ENCODE assay signal across 16 cellular contexts in genomic region chr2:231362785-231363184, GRCh38. TPM values are rescaled to one million over a fixed set of nuclear protein-coding genes. Genes with fewer than 3 reads are reported as not detected.
DNase-seq lines count a peak whose midpoint lies in the region; ATAC-seq and TF ChIP-seq lines count a peak whose summit lies in the region.
"Had no signal": no experiment of that assay in that cellular context is flagged by ENCODE, and none has a peak within 500 bp of the region (broad histone marks: within the 10 kb centered on the region; RNA-seq: fewer than 3 reads in every experiment).

No MANE protein-coding gene starts in this region.

- no peak overlapping the region for H2BK12ac ChIP-seq in neuronal stem cell (ENCODE audit: low read length)

- H3K27me3 ChIP-seq in HL-60 (ENCODE audit: insufficient read depth, poor library complexity, severe bottlenecking): no peaks in the 10 kb centered on the region
- H3K27me3 ChIP-seq in dorsolateral prefrontal cortex: no peaks in the 10 kb centered on the region
- no peaks in the 10 kb centered on the region for H3K27me3 ChIP-seq in neuronal stem cell (ENCODE audit: control insufficient read depth in 3 of 3, insufficient read depth in 3 of 3, low read depth in 1 of 3, low read length in 3 of 3)
- H3K27me3 ChIP-seq: thyroid gland had no signal

- TF ChIP-seq CTCF in HL-60 (IDR thresholded peaks at IDR 0.05; ENCODE audit: insufficient read depth, low read length) (no peak), dorsolateral prefrontal cortex (IDR thresholded peaks at IDR 0.05 in 54 of 56, conservative IDR thresholded peaks at IDR 0.05 in 2 of 56; ENCODE audit: low read depth in 1 of 56, partially characterized antibody in 56 of 56) (no peak)

- H4K8ac ChIP-seq in neuronal stem cell (ENCODE audit: low read depth, low read length): no peak overlapping the region

- WGBS in neuronal stem cell (ENCODE audit: extremely low coverage in 2 of 2, insufficient read length in 2 of 2, insufficient replicate concordance in 1 of 2), 2 donors: no CpG with 5 or more reads among the region's 7 CpGs

- H3K36me3 ChIP-seq in neuronal stem cell (replicated peaks in 1 of 2; ENCODE audit: control insufficient read depth in 2 of 2, insufficient read depth in 2 of 2, low read length in 2 of 2): peaks cover 11% of the 10 kb centered on the region in 2 donors

- DNase-seq in HL-60 (ENCODE audit: low read depth in 1 of 2, low spot score in 1 of 2): peak in 1 of 2 experiments; percentile 30
- DNase-seq in dorsolateral prefrontal cortex: peak in 1 of 10 donors; percentile 38
- DNase-seq in neuronal stem cell (ENCODE audit: low spot score): no peak
- DNase-seq in SW480 (ENCODE audit: low spot score): no peak
- DNase-seq in AG08396 (ENCODE audit: low spot score): no peak
- no peak for DNase-seq in NCI-H446 treated with DMSO at 0.1 percent for 48 hours (lab: John Stamatoyannopoulos, UW)
- DNase-seq: activated gamma-delta T cell treated with Interleukin-2 at 50 U/mL for 16 hours; DND-41; effector memory CD4-positive, alpha-beta T cell; NCI-H2029 treated with DMSO at 0.1 percent for 48 hours; SHP77; thyroid gland had no signal

- H2AFZ ChIP-seq in neuronal stem cell (ENCODE audit: low read length): no peak overlapping the region
- H2AFZ ChIP-seq: parathyroid adenoma had no signal

- intact Hi-C loops in dorsolateral prefrontal cortex (cut with DNase I): loop anchor here in 1 of 2 donors (5.0 kb wide), 1 partner anchor 40 kb away; no protein-coding TSS in a partner anchor

- H3K27ac ChIP-seq in HL-60 (replicated peaks) (peak overlapping the region; percentile 94), dorsolateral prefrontal cortex (peak overlapping the region in 35 of 59 donors; percentile 5 to 97 (median 52)), neuronal stem cell (replicated peaks; ENCODE audit: low read length) (no peak overlapping the region)
- H3K27ac ChIP-seq: C4-2B, parathyroid adenoma, thyroid gland had no signal

- peaks cover 0 to 2% of the 10 kb centered on the region in 2 donors for H3K9me3 ChIP-seq in neuronal stem cell (replicated peaks in 1 of 2; ENCODE audit: control insufficient read depth in 2 of 2, insufficient read depth in 1 of 2, low read depth in 1 of 2, low read length in 2 of 2)
- H3K9me3 ChIP-seq: thyroid gland had no signal

- H3K23ac ChIP-seq in neuronal stem cell (ENCODE audit: low read depth, low read length, poor library complexity): peak overlapping the region; percentile 8

- peaks cover 5 to 13% of the 10 kb centered on the region in 2 donors for H3K4me1 ChIP-seq in neuronal stem cell (ENCODE audit: control insufficient read depth in 2 of 2, insufficient read depth in 1 of 2, low read depth in 1 of 2, low read length in 2 of 2)
- H3K4me1 ChIP-seq: parathyroid adenoma, thyroid gland had no signal

- no peak overlapping the region for H3K4me2 ChIP-seq in neuronal stem cell (ENCODE audit: insufficient read depth, low read length, poor library complexity, severe bottlenecking)

- no peak overlapping the region for H2AK5ac ChIP-seq in neuronal stem cell (ENCODE audit: low read depth, low read length)

- no peak overlapping the region for H4K91ac ChIP-seq in neuronal stem cell (ENCODE audit: low read depth, low read length, poor library complexity)

- H3K9ac ChIP-seq in neuronal stem cell (ENCODE audit: low read depth, low read length, poor library complexity): peak overlapping the region; percentile 26
- H3K9ac ChIP-seq: parathyroid adenoma had no signal

- H3K4me3 ChIP-seq in HL-60 (replicated peaks; ENCODE audit: insufficient read depth, low read length): no peak overlapping the region
- no peak overlapping the region for H3K4me3 ChIP-seq in dorsolateral prefrontal cortex
- H3K4me3 ChIP-seq in neuronal stem cell (ENCODE audit: low read length in 2 of 2): peak overlapping the region in 1 of 2 donors; percentile 11
- H3K4me3 ChIP-seq: thyroid gland had no signal

- H3K79me1 ChIP-seq in neuronal stem cell (ENCODE audit: low read depth, low read length): no peaks in the 10 kb centered on the region

- peak overlapping the region; percentile 0 for H3K14ac ChIP-seq in neuronal stem cell (ENCODE audit: low read length)

- ATAC-seq in GM18511 (IDR thresholded peaks at IDR 0.05; ENCODE audit: unreplicated experiment): peak; percentile 16
- ATAC-seq in GM19455 (IDR thresholded peaks at IDR 0.05; ENCODE audit: unreplicated experiment): no peak

- no peak overlapping the region for H3K18ac ChIP-seq in neuronal stem cell (ENCODE audit: low read length)

- H3K4ac ChIP-seq in neuronal stem cell (ENCODE audit: low read length): no peak overlapping the region

- no peak overlapping the region for H2BK15ac ChIP-seq in neuronal stem cell (ENCODE audit: low read length)

- no peak overlapping the region for H2BK120ac ChIP-seq in neuronal stem cell (ENCODE audit: low read depth, low read length)

- no peak overlapping the region for H2BK5ac ChIP-seq in neuronal stem cell (ENCODE audit: low read length)

RNA-seq across cellular contexts. Expression of gene B3GNT7, which starts 32.7 kb away (rescaled TPM):
- total RNA-seq in dorsolateral prefrontal cortex: 10 to 100 TPM in 9 of 120 experiments, 1 to 10 TPM in 111; 2.1 to 13.9 (median 5.9) TPM
- polyA plus RNA-seq in neuronal stem cell (2013, experiment 1 of 2): 1.0 TPM
- 0.84 TPM for polyA plus RNA-seq in neuronal stem cell (2013, experiment 2 of 2)
